ENCODE assay signal across 29 cellular contexts in genomic region chr10:132252412-132252811, GRCh38. TPM values are rescaled to one million over a fixed set of nuclear protein-coding genes. Genes with fewer than 3 reads are reported as not detected.
A peak's percentile ranks its signal among the peaks of the same experiment; 100 is the strongest.
DNase-seq lines count a peak whose midpoint lies in the region; ATAC-seq and TF ChIP-seq lines count a peak whose summit lies in the region.
"Had no signal": no experiment of that assay in that cellular context is flagged by ENCODE, and none has a peak within 500 bp of the region (broad histone marks: within the 10 kb centered on the region; RNA-seq: fewer than 3 reads in every experiment).

No MANE protein-coding gene starts in this region.

- DNase-seq in AG04450 (ENCODE audit: low read depth, low spot score): no peak
- DNase-seq in WTC11 (ENCODE audit: low spot score): no peak
- peak; percentile 48 for DNase-seq in iPS-NIHi7 (ENCODE audit: extremely low spot score)
- DNase-seq in KBM-7: no peak
- DNase-seq: activated CD4-positive, alpha-beta T cell treated with anti-CD3 and anti-CD28 coated beads, Interleukin-2, amount 50 U/mL, for 1 hour; activated CD8-positive, alpha-beta memory T cell treated with anti-CD3 and anti-CD28 coated beads, Interleukin-2, amount 10 ng/mL, durations not matched to agents 7 days and 5 days; activated naive CD4-positive, alpha-beta T cell; activated T-cell treated with anti-CD3 and anti-CD28 coated beads, Interleukin-2, amount 50 U/mL, for 72 hours; adrenal gland; CD4-positive, CD25-positive, alpha-beta regulatory T cell; effector CD8-positive, alpha-beta T cell; head of caudate nucleus; midbrain; MV-4-11; naive thymus-derived CD4-positive, alpha-beta T cell; NCI-H187; NCI-H526 treated with DMSO at 0.1 percent for 48 hours; ovary; retina; SHP77 treated with DMSO at 0.1 percent for 48 hours; stimulated activated CD4-positive, alpha-beta T cell treated with anti-CD3 and anti-CD28 coated beads, Interleukin-2, amount 100 ng/mL, for 24 hours; SW 1271; T-helper 9 cell; transverse colon had no signal

- POLR2A ChIA-PET in AG04450 (lab: Yijun Ruan, JAX) (no interaction called here), WTC11 (lab: Charles Lee) (no interaction called here)

- CTCF ChIA-PET in AG04450 (lab: Charles Lee): no interaction called here
- CTCF ChIA-PET in WTC11 (lab: Charles Lee): interaction anchor here (0.7 to 2.2 kb wide), 5 partner anchors 12 to 152 kb away, joined by 3 to 10 read pairs (median 5); no protein-coding TSS in a partner anchor

- H3K27ac Mint-ChIP-seq in WTC11: no peak overlapping the region
- H3K27ac Mint-ChIP-seq: activated CD8-positive, alpha-beta memory T cell treated with anti-CD3 and anti-CD28 coated beads, Interleukin-2, amount 10 ng/mL, durations not matched to agents 7 days and 5 days; activated T-cell treated with anti-CD3 and anti-CD28 coated beads, Interleukin-2, amount 50 U/mL, for 72 hours; CD4-positive, CD25-positive, alpha-beta regulatory T cell had no signal

- no peak overlapping the region for H3K4me3 ChIP-seq in AG04450 (ENCODE audit: low read depth, low read length)
- H3K4me3 ChIP-seq: adrenal gland, HAP-1, ovary, transverse colon had no signal

- peak; percentile 5; the same call in 1 of the 2 replicates for TF ChIP-seq CTCF in AG04450 (IDR thresholded peaks at IDR 0.05; ENCODE audit: low read depth, low read length)
- 0 out of 3 replicates have a peak, but pooled peaks have one; percentile 9 for TF ChIP-seq CTCF in GM12872 (IDR thresholded peaks at IDR 0.05; ENCODE audit: insufficient read depth, low read depth, low read length)
- TF ChIP-seq CTCF in WTC11 (IDR thresholded peaks at IDR 0.05): no peak

- no peaks in the 10 kb centered on the region for H3K9me3 Mint-ChIP-seq in WTC11
- H3K9me3 Mint-ChIP-seq: activated T-cell treated with anti-CD3 and anti-CD28 coated beads, Interleukin-2, amount 50 U/mL, for 72 hours; brain had no signal

- H3K27ac ChIP-seq in AG04450 (ENCODE audit: low read depth, low read length): no peak overlapping the region
- H3K27ac ChIP-seq: adrenal gland, ovary, transverse colon had no signal

- no peak overlapping the region for H3K4me3 Mint-ChIP-seq in WTC11
- H3K4me3 Mint-ChIP-seq: activated CD8-positive, alpha-beta memory T cell treated with anti-CD3 and anti-CD28 coated beads, Interleukin-2, amount 10 ng/mL, durations not matched to agents 7 days and 5 days; activated T-cell treated with anti-CD3 and anti-CD28 coated beads, Interleukin-2, amount 50 U/mL, for 72 hours; brain; CD4-positive, CD25-positive, alpha-beta regulatory T cell; naive thymus-derived CD4-positive, alpha-beta T cell had no signal

- peak; percentile 37 for ATAC-seq in WTC11
- no peak for ATAC-seq in GM18861 (IDR thresholded peaks at IDR 0.05; ENCODE audit: unreplicated experiment)
- no peak for ATAC-seq in GM21423 (IDR thresholded peaks at IDR 0.05; ENCODE audit: unreplicated experiment)
- ATAC-seq: activated CD8-positive, alpha-beta memory T cell treated with anti-CD3 and anti-CD28 coated beads, Interleukin-2, amount 10 ng/mL, durations not matched to agents 7 days and 5 days; activated T-cell treated with anti-CD3 and anti-CD28 coated beads, Interleukin-2, amount 50 U/mL, for 72 hours; naive thymus-derived CD4-positive, alpha-beta T cell had no signal

- peaks cover 7% of the 10 kb centered on the region for H3K4me1 Mint-ChIP-seq in WTC11

- H3K9me3 ChIP-seq in AG04450 (ENCODE audit: control insufficient read depth, insufficient read depth, low read length): no peaks in the 10 kb centered on the region; the same call in 1 of the 2 replicates
- H3K9me3 ChIP-seq: adrenal gland, HAP-1, ovary, transverse colon had no signal

- H3K36me3 Mint-ChIP-seq in WTC11: no peaks in the 10 kb centered on the region
- H3K36me3 Mint-ChIP-seq: activated CD8-positive, alpha-beta memory T cell treated with anti-CD3 and anti-CD28 coated beads, Interleukin-2, amount 10 ng/mL, durations not matched to agents 7 days and 5 days; brain; CD4-positive, CD25-positive, alpha-beta regulatory T cell; naive thymus-derived CD4-positive, alpha-beta T cell had no signal

- H3K27me3 Mint-ChIP-seq in WTC11 (ENCODE audit: low read depth): no peaks in the 10 kb centered on the region
- H3K27me3 Mint-ChIP-seq: activated CD8-positive, alpha-beta memory T cell treated with anti-CD3 and anti-CD28 coated beads, Interleukin-2, amount 10 ng/mL, durations not matched to agents 7 days and 5 days; brain; CD4-positive, CD25-positive, alpha-beta regulatory T cell; naive thymus-derived CD4-positive, alpha-beta T cell had no signal

- in situ Hi-C loops in KBM-7 (cut with MboI; ENCODE audit: low pct_unique_long_range_greater_than_20kb, low sequenced_read_pairs): no loop called here

- peaks cover 8% of the 10 kb centered on the region for H3K27me3 ChIP-seq in AG04450 (ENCODE audit: control insufficient read depth, insufficient read depth, low read length)
- H3K27me3 ChIP-seq: adrenal gland, ovary, transverse colon had no signal

TF ChIP-seq in WTC11, 78 proteins besides CTCF, POLR2A, EP300 and RAD21:
- no peak for TF ChIP-seq FOXP1 (CRISPR knock-in tag; IDR thresholded peaks at IDR 0.05; ENCODE audit: borderline replicate concordance)
- TF ChIP-seq ZNF281 (CRISPR knock-in tag; IDR thresholded peaks at IDR 0.05): no peak
- no peak for TF ChIP-seq IRF2 (CRISPR knock-in tag; IDR thresholded peaks at IDR 0.05; ENCODE audit: borderline replicate concordance, low read depth)
- no peak for TF ChIP-seq ZBTB43 (CRISPR knock-in tag; IDR thresholded peaks at IDR 0.05)
TF ChIP-seq in WTC11: peak in this region for 0.

RNA-seq across cellular contexts. Expression of gene STK32C, which starts 55.3 kb away (rescaled TPM):
- 5.0 and 5.3 TPM in 2 replicates for polyA plus RNA-seq in AG04450 (2011; rRNA removed)
- 4.3 and 6.5 TPM in 2 replicates for polyA minus RNA-seq in AG04450 (2011; rRNA and poly(A)+ RNA removed)
- total RNA-seq in WTC11 (2021): 20.7 to 23.2 TPM (median 22.2 TPM) in 3 replicates
